ENCODE assay signal across 9 cellular contexts in the genomic region with DNA sequence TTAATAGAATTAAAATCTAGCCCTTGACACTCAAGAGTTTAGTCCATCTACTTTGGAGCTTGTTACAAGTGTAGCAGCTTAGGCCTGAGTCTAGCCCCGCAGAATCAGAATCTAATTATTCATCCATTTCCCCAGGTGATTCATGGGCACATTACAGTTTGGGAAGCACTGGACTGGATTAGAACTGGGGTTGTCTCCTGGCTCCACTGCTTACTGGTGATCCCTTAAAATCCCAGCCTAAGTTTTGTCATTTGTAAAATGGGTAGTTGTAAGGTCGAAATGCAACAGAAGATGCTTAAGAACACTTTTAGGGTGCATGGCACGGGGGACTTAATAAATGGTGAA. TPM values are rescaled to one million over a fixed set of nuclear protein-coding genes. Genes with fewer than 3 reads are reported as not detected.
DNase-seq lines count a peak whose midpoint lies in the region; ATAC-seq, FAIRE-seq and TF ChIP-seq lines count a peak whose summit lies in the region.
"Had no signal": no experiment of that assay in that cellular context is flagged by ENCODE, and none has a peak within 500 bp of the region (broad histone marks: within the 10 kb centered on the region; RNA-seq: fewer than 3 reads in every experiment).

No MANE protein-coding gene starts in this region.

- H2AFZ ChIP-seq in astrocyte (ENCODE audit: low read depth, low read length), result no peak overlapping the region

- FAIRE-seq in astrocyte (lab: Jason Lieb, UNC), result no peak
- FAIRE-seq in H54 (lab: Jason Lieb, UNC), result no peak

- ATAC-seq in activated CD8-positive, alpha-beta memory T cell treated with anti-CD3 and anti-CD28 coated beads, Interleukin-2, amount 10 ng/mL, durations not matched to agents 7 days and 5 days, result no peak

- no peak for TF ChIP-seq POLR2A in H54 (IDR thresholded peaks at IDR 0.05; ENCODE audit: low read depth, low read length)

- peaks cover 24% of the 10 kb centered on the region for H3K79me2 ChIP-seq in astrocyte (ENCODE audit: insufficient read depth, low read length)

- H3K9me3 ChIP-seq in astrocyte (ENCODE audit: insufficient read depth, low read depth, low read length), result no peaks in the 10 kb centered on the region

- H3K9ac ChIP-seq in astrocyte (ENCODE audit: low read length), result no peak overlapping the region

- H3K27me3 Mint-ChIP-seq in activated CD8-positive, alpha-beta memory T cell treated with anti-CD3 and anti-CD28 coated beads, Interleukin-2, amount 10 ng/mL, durations not matched to agents 7 days and 5 days, result no peaks in the 10 kb centered on the region
- no peaks in the 10 kb centered on the region for H3K27me3 Mint-ChIP-seq in astrocyte (ENCODE audit: low read depth, unreplicated experiment)

- peak overlapping the region; percentile 86 for H3K4me3 Mint-ChIP-seq in activated CD8-positive, alpha-beta memory T cell treated with anti-CD3 and anti-CD28 coated beads, Interleukin-2, amount 10 ng/mL, durations not matched to agents 7 days and 5 days
- H3K4me3 Mint-ChIP-seq in astrocyte (ENCODE audit: unreplicated experiment), result peak overlapping the region; percentile 96

- no peak overlapping the region for H3K27ac ChIP-seq in astrocyte (ENCODE audit: low read depth, low read length)
- H3K27ac ChIP-seq in temporal lobe (ENCODE audit: low read depth, low read length), result peak overlapping the region; percentile 84

- H3K4me1 ChIP-seq in astrocyte (ENCODE audit: insufficient read depth, low read length), result peaks cover 20% of the 10 kb centered on the region

- no peaks in the 10 kb centered on the region for H3K9me3 Mint-ChIP-seq in activated CD8-positive, alpha-beta memory T cell treated with anti-CD3 and anti-CD28 coated beads, Interleukin-2, amount 10 ng/mL, durations not matched to agents 7 days and 5 days (ENCODE audit: low read depth)
- H3K9me3 Mint-ChIP-seq in astrocyte (ENCODE audit: unreplicated experiment), result no peaks in the 10 kb centered on the region
- H3K9me3 Mint-ChIP-seq: activated naive CD4-positive, alpha-beta T cell treated with anti-CD3 and anti-CD28 coated beads for 36 hours had no signal

- CTCF ChIA-PET in activated CD8-positive, alpha-beta memory T cell treated with anti-CD3 and anti-CD28 coated beads, Interleukin-2, amount 10 ng/mL, durations not matched to agents 7 days and 5 days (lab: Charles Lee), result interaction anchor here (1.5 to 8.3 kb wide), 8 partner anchors 10 to 495 kb away, joined by 3 to 104 read pairs (median 24); a partner anchor contains a TSS

- H4K20me1 ChIP-seq in astrocyte (ENCODE audit: insufficient read depth, low read length), result peaks cover 45% of the 10 kb centered on the region

- H3K27ac Mint-ChIP-seq in activated CD8-positive, alpha-beta memory T cell treated with anti-CD3 and anti-CD28 coated beads, Interleukin-2, amount 10 ng/mL, durations not matched to agents 7 days and 5 days, result no peak overlapping the region
- H3K27ac Mint-ChIP-seq in astrocyte (ENCODE audit: unreplicated experiment), result peak overlapping the region; percentile 94
- H3K27ac Mint-ChIP-seq: activated naive CD4-positive, alpha-beta T cell treated with anti-CD3 and anti-CD28 coated beads for 36 hours had no signal

- H3K4me2 ChIP-seq in astrocyte (ENCODE audit: low read length), result peak overlapping the region; percentile 99

- no peaks in the 10 kb centered on the region for H3K27me3 ChIP-seq in astrocyte (ENCODE audit: insufficient read depth, low read length)
- no peaks in the 10 kb centered on the region for H3K27me3 ChIP-seq in kidney epithelial cell (ENCODE audit: control insufficient read depth, insufficient read depth, low read length)

- H3K36me3 ChIP-seq in astrocyte (ENCODE audit: insufficient read depth, low read length) (no peaks in the 10 kb centered on the region), kidney epithelial cell (ENCODE audit: control insufficient read depth, insufficient read depth, low read length) (peaks cover 1% of the 10 kb centered on the region)

- H3K4me3 ChIP-seq in astrocyte (ENCODE audit: insufficient read depth, low read depth, low read length) (no peak overlapping the region), kidney epithelial cell (ENCODE audit: low read depth, low read length) (peak overlapping the region; percentile 81)

- no peak for DNase-seq in activated CD8-positive, alpha-beta memory T cell treated with anti-CD3 and anti-CD28 coated beads, Interleukin-2, amount 10 ng/mL, durations not matched to agents 7 days and 5 days
- DNase-seq in activated CD8-positive, alpha-beta memory T cell treated with anti-CD3 and anti-CD28 coated beads for 24 hours, result no peak
- DNase-seq in astrocyte (ENCODE audit: low read depth), result peak; percentile 29
- DNase-seq in kidney epithelial cell (ENCODE audit: low read depth), result no peak
- DNase-seq in H54 (ENCODE audit: insufficient read length, low spot score), result no peak
- no peak for DNase-seq in NCI-H187 (lab: John Stamatoyannopoulos, UW)
- no peak for DNase-seq in HPDE6-E6E7 (ENCODE audit: extremely low spot score)
- DNase-seq: activated naive CD4-positive, alpha-beta T cell treated with anti-CD3 and anti-CD28 coated beads for 36 hours had no signal

- TF ChIP-seq CTCF in astrocyte (IDR thresholded peaks at IDR 0.05; ENCODE audit: insufficient read depth, low read depth, low read length) (no peak), kidney epithelial cell (IDR thresholded peaks at IDR 0.05; ENCODE audit: insufficient read depth, low read length, poor library complexity, severe bottlenecking) (no peak)

- H3K36me3 Mint-ChIP-seq in activated CD8-positive, alpha-beta memory T cell treated with anti-CD3 and anti-CD28 coated beads, Interleukin-2, amount 10 ng/mL, durations not matched to agents 7 days and 5 days, result peaks cover 23% of the 10 kb centered on the region
- peaks cover 11% of the 10 kb centered on the region for H3K36me3 Mint-ChIP-seq in astrocyte (ENCODE audit: low read depth, unreplicated experiment)

- peaks cover 39% of the 10 kb centered on the region for H3K4me1 Mint-ChIP-seq in activated CD8-positive, alpha-beta memory T cell treated with anti-CD3 and anti-CD28 coated beads, Interleukin-2, amount 10 ng/mL, durations not matched to agents 7 days and 5 days
- peaks cover 10% of the 10 kb centered on the region for H3K4me1 Mint-ChIP-seq in astrocyte (ENCODE audit: low read depth, unreplicated experiment)

RNA-seq across cellular contexts. Expression of a gene that starts 1.3 kb away (rescaled TPM):
- 10 to 100 TPM; 76.1 to 82.2 TPM for total RNA-seq in activated CD8-positive, alpha-beta memory T cell treated with anti-CD3 and anti-CD28 coated beads, Interleukin-2, amount 10 ng/mL, durations not matched to agents 7 days and 5 days
- total RNA-seq in astrocyte, result 43.1 and 61.2 TPM in 2 replicates
- total RNA-seq in kidney epithelial cell, result 64.0 and 73.5 TPM in 2 replicates
- total RNA-seq in temporal lobe, result 21.6 TPM

RNA-seq across cellular contexts. Expression of a gene that starts 42.8 kb away (rescaled TPM):
- not detected for total RNA-seq in activated CD8-positive, alpha-beta memory T cell treated with anti-CD3 and anti-CD28 coated beads, Interleukin-2, amount 10 ng/mL, durations not matched to agents 7 days and 5 days
- total RNA-seq in astrocyte, result not detected in 2 replicates
- not detected in 2 replicates for total RNA-seq in kidney epithelial cell
- total RNA-seq in temporal lobe, result not detected
- total RNA-seq: activated naive CD4-positive, alpha-beta T cell treated with anti-CD3 and anti-CD28 coated beads for 36 hours had no signal

RNA-seq across cellular contexts. Expression of a gene that starts 54.1 kb away (rescaled TPM):
- total RNA-seq in activated CD8-positive, alpha-beta memory T cell treated with anti-CD3 and anti-CD28 coated beads, Interleukin-2, amount 10 ng/mL, durations not matched to agents 7 days and 5 days, result 100 to 1,000 TPM in 1 of 2 experiments, 10 to 100 TPM in 1; 76.5 to 102 TPM
- 29.7 and 30.9 TPM in 2 replicates for total RNA-seq in astrocyte
- total RNA-seq in kidney epithelial cell, result 34.5 and 34.6 TPM in 2 replicates
- total RNA-seq in temporal lobe, result 20.7 TPM
